Comparison of ENCODE assay signal across 9 cellular contexts in genomic region chr2:67733517-67733916, GRCh38.
A peak's percentile ranks its signal among the peaks of the same experiment; 100 is the strongest.
DNase-seq lines count a peak whose midpoint lies in the region; ATAC-seq and TF ChIP-seq lines count a peak whose summit lies in the region.
"Had no signal": no experiment of that assay in that cellular context is flagged by ENCODE, and none has a peak within 500 bp of the region (broad histone marks: within the 10 kb centered on the region; RNA-seq: fewer than 3 reads in every experiment).

No MANE protein-coding gene starts in this region.

- no peak overlapping the region for H3K4me3 Mint-ChIP-seq in naive thymus-derived CD8-positive, alpha-beta T cell

- H3K9me3 Mint-ChIP-seq in naive thymus-derived CD8-positive, alpha-beta T cell = peaks cover 0 to 8% (median 2%) of the 10 kb centered on the region in 9 donors

- H3K36me3 ChIP-seq in liver (ENCODE audit: control insufficient read depth in 4 of 4, insufficient read depth in 3 of 4, low read depth in 1 of 4, low read length in 3 of 4) = no peaks in the 10 kb centered on the region

- no peaks in the 10 kb centered on the region for H3K4me1 ChIP-seq in liver (ENCODE audit: control insufficient read depth in 4 of 4, insufficient read depth in 4 of 4, low read length in 3 of 4)
- H3K4me1 ChIP-seq: parathyroid adenoma had no signal

- H3K27ac ChIP-seq in liver (ENCODE audit: low read depth in 1 of 2, low read length in 2 of 2) = no peak overlapping the region
- H3K27ac ChIP-seq: parathyroid adenoma had no signal

- no peaks in the 10 kb centered on the region for H3K36me3 Mint-ChIP-seq in naive thymus-derived CD8-positive, alpha-beta T cell

- peaks cover 0 to 4% (median 0%) of the 10 kb centered on the region in 5 donors for H3K27me3 Mint-ChIP-seq in naive thymus-derived CD8-positive, alpha-beta T cell

- 47% methylated on average over 3 of the region's 3 CpGs for WGBS in liver

- peaks cover 0 to under 1% (median 0%) of the 10 kb centered on the region in 4 donors for H3K9me3 ChIP-seq in liver (ENCODE audit: control insufficient read depth in 4 of 4, low read length in 3 of 4)

- no peaks in the 10 kb centered on the region for H3K27me3 ChIP-seq in liver (ENCODE audit: control insufficient read depth in 4 of 4, insufficient read depth in 4 of 4, low read length in 3 of 4)

- no peaks in the 10 kb centered on the region for H3K4me1 Mint-ChIP-seq in naive thymus-derived CD8-positive, alpha-beta T cell

- H3K4me3 ChIP-seq in astrocyte of the cerebellum (ENCODE audit: low read depth, low read length) = no peak overlapping the region
- no peak overlapping the region for H3K4me3 ChIP-seq in liver (ENCODE audit: low read depth in 1 of 3, low read length in 3 of 3)

- no peak overlapping the region for H3K27ac Mint-ChIP-seq in naive thymus-derived CD8-positive, alpha-beta T cell

- TF ChIP-seq CTCF in astrocyte of the cerebellum (IDR thresholded peaks at IDR 0.05; ENCODE audit: low read depth, low read length, missing control alignments) (peak; percentile 17), liver (IDR thresholded peaks at IDR 0.05; ENCODE audit: low read depth, low read length, missing input control) (peak; percentile 37)

- in situ Hi-C loops in astrocyte of the cerebellum (cut with HindIII; ENCODE audit: low sequenced_read_pairs) = no loop called here

- POLR2A ChIA-PET in naive thymus-derived CD8-positive, alpha-beta T cell (lab: Charles Lee) = no interaction called here

- TF ChIP-seq RAD21 in liver (IDR thresholded peaks at IDR 0.05) = peak; percentile 57 to 66

- H3K9ac ChIP-seq in liver (ENCODE audit: low read depth in 1 of 2, low read length in 2 of 2) = no peak overlapping the region
- H3K9ac ChIP-seq: parathyroid adenoma had no signal

- DNase-seq in NCI-H2171 treated with DMSO at 0.1 percent for 48 hours (lab: John Stamatoyannopoulos, UW) = peak; percentile 17
- DNase-seq in NCI-H2171 (lab: John Stamatoyannopoulos, UW) = no peak
- peak; percentile 52 for DNase-seq in HK-2 (ENCODE audit: unreplicated experiment)
- DNase-seq in astrocyte of the cerebellum (ENCODE audit: low read depth) = no peak
- DNase-seq in NOMO-1 (lab: John Stamatoyannopoulos, UW; ENCODE audit: unreplicated experiment in 2 of 2) = no peak
- DNase-seq in activated naive CD4-positive, alpha-beta T cell treated with Interleukin-2 at 50 U/mL for 16 hours = no peak
- no peak for DNase-seq in naive thymus-derived CD8-positive, alpha-beta T cell

- no peak for ATAC-seq in naive thymus-derived CD8-positive, alpha-beta T cell

TF ChIP-seq in liver, 16 proteins besides CTCF, POLR2A, EP300 and RAD21:
- no peak for TF ChIP-seq FOXA1 (IDR thresholded peaks at IDR 0.05)
- no peak for TF ChIP-seq EGR1 (IDR thresholded peaks at IDR 0.05; ENCODE audit: low read depth in 2 of 2)
- TF ChIP-seq JUND (IDR thresholded peaks at IDR 0.05) = no peak
- TF ChIP-seq SP1 (IDR thresholded peaks at IDR 0.05) = no peak
- no peak for TF ChIP-seq RXRA (IDR thresholded peaks at IDR 0.05)
- TF ChIP-seq ATF3 (IDR thresholded peaks at IDR 0.05) = no peak
- no peak for TF ChIP-seq HNF4A (conservative IDR thresholded peaks at IDR 0.05)
- TF ChIP-seq REST (IDR thresholded peaks at IDR 0.05) = no peak
- TF ChIP-seq TAF1 (conservative IDR thresholded peaks at IDR 0.05) = no peak
TF ChIP-seq in liver: peak in this region for 0.

Comparison
In these comparisons a context has a peak if more than half of its experiments do, and no peak if none do; other contexts are left out.
1. DNase-seq: peak in NCI-H2171 treated with DMSO at 0.1 percent for 48 hours (single experiment) and HK-2 (single experiment); none in NCI-H2171 (single experiment), astrocyte of the cerebellum (single experiment), NOMO-1 (0 of 2), activated naive CD4-positive, alpha-beta T cell treated with Interleukin-2 at 50 U/mL for 16 hours (single experiment) and naive thymus-derived CD8-positive, alpha-beta T cell (0 of 10).